Comparison of ENCODE assay signal across 2 cellular contexts in genomic region chr1:181131255-181131901, GRCh38.
TF ChIP-seq lines count a peak whose summit lies in the region.

No MANE protein-coding gene starts in this region.

TF ChIP-seq in IMR-90, 13 proteins besides CTCF, POLR2A, EP300 and RAD21:
- TF ChIP-seq SMC3 (IDR thresholded peaks at IDR 0.05; ENCODE audit: low read depth, low read length) (no peak), RFX5 (IDR thresholded peaks at IDR 0.05; ENCODE audit: low read depth, low read length) (no peak), RCOR1 (IDR thresholded peaks at IDR 0.05; ENCODE audit: insufficient replicate concordance, low read length) (no peak), BHLHE40 (IDR thresholded peaks at IDR 0.05; ENCODE audit: low read depth, low read length) (no peak)
- TF ChIP-seq, protein P1, sequence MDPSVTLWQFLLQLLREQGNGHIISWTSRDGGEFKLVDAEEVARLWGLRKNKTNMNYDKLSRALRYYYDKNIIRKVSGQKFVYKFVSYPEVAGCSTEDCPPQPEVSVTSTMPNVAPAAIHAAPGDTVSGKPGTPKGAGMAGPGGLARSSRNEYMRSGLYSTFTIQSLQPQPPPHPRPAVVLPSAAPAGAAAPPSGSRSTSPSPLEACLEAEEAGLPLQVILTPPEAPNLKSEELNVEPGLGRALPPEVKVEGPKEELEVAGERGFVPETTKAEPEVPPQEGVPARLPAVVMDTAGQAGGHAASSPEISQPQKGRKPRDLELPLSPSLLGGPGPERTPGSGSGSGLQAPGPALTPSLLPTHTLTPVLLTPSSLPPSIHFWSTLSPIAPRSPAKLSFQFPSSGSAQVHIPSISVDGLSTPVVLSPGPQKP (IDR thresholded peaks at IDR 0.05; ENCODE audit: borderline replicate concordance, low read depth, low read length), result no peak

TF ChIP-seq in H1, 55 proteins besides CTCF, POLR2A, EP300 and RAD21:
- TF ChIP-seq SIN3A (conservative IDR thresholded peaks at IDR 0.05 in 1 of 2, IDR thresholded peaks at IDR 0.05 in 1 of 2; ENCODE audit: low read depth in 1 of 2, low read length in 2 of 2) (no peak), POLR2AphosphoS5 (IDR thresholded peaks at IDR 0.05; ENCODE audit: low read depth, low read length) (no peak), USF2 (IDR thresholded peaks at IDR 0.05; ENCODE audit: low read length) (no peak), YY1 (IDR thresholded peaks at IDR 0.05; ENCODE audit: low read depth, low read length) (no peak), BCL11A (IDR thresholded peaks at IDR 0.05; ENCODE audit: low read depth in 2 of 2, low read length in 2 of 2) (no peak), KDM5A (IDR thresholded peaks at IDR 0.05; ENCODE audit: low read length) (no peak), TAF7 (optimal IDR thresholded peaks at IDR 0.05; ENCODE audit: borderline replicate concordance, low read depth, low read length) (no peak), KDM1A (IDR thresholded peaks at IDR 0.05; ENCODE audit: borderline replicate concordance, low read length) (no peak), KDM4A (IDR thresholded peaks at IDR 0.05; ENCODE audit: low read depth, low read length, severe bottlenecking) (no peak), SAP30 (IDR thresholded peaks at IDR 0.05; ENCODE audit: insufficient read depth, insufficient replicate concordance, low read length) (no peak), CHD1 (IDR thresholded peaks at IDR 0.05; ENCODE audit: low read depth, low read length) (no peak), CHD2 (IDR thresholded peaks at IDR 0.05; ENCODE audit: low read length) (no peak)
- TF ChIP-seq, protein P2, sequence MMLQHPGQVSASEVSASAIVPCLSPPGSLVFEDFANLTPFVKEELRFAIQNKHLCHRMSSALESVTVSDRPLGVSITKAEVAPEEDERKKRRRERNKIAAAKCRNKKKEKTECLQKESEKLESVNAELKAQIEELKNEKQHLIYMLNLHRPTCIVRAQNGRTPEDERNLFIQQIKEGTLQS (IDR thresholded peaks at IDR 0.05; ENCODE audit: insufficient read depth, low read depth, low read length), result no peak
